In genomic region chr2:69518836-69519235, GRCh38 we compare ENCODE assay signal across 18 cellular contexts.
A peak's percentile ranks its signal among the peaks of the same experiment; 100 is the strongest.
DNase-seq lines count a peak whose midpoint lies in the region; ATAC-seq lines count a peak whose summit lies in the region.
"Had no signal": no experiment of that assay in that cellular context is flagged by ENCODE, and none has a peak within 500 bp of the region (broad histone marks: within the 10 kb centered on the region; RNA-seq: fewer than 3 reads in every experiment).

No MANE protein-coding gene starts in this region.

- H3K4me3 ChIP-seq in right cardiac atrium (ENCODE audit: low read length): no peak overlapping the region
- H3K4me3 ChIP-seq: HAP-1, lung, ovary had no signal

- H3K36me3 Mint-ChIP-seq in central memory CD8-positive, alpha-beta T cell (ENCODE audit: insufficient read depth): peaks cover 77% of the 10 kb centered on the region

- H3K27ac Mint-ChIP-seq in central memory CD8-positive, alpha-beta T cell (ENCODE audit: low read depth): peak overlapping the region; percentile 44
- H3K27ac Mint-ChIP-seq: activated CD4-positive, alpha-beta memory T cell treated with anti-CD3 and anti-CD28 coated beads, Interleukin-2, amount 10 ng/mL, durations not matched to agents 7 days and 5 days; stimulated activated memory B cell treated with anti-CD40 and anti-IgM and Interleukin-4, amounts not matched to agents 10 μg/mL and 1 μg/mL and 100 μg/mL, for 72 hours; T-helper 1 cell treated with Interleukin-12 subunit alpha and Interleukin-12 subunit beta and Interleukin-4 antibody, amounts not matched to agents 30 μg/mL and 1 μg/mL, for 36 hours had no signal

- ATAC-seq in right cardiac atrium (peak; percentile 51 to 74), GM18517 (IDR thresholded peaks at IDR 0.05; ENCODE audit: unreplicated experiment) (no peak), HG03280 (IDR thresholded peaks at IDR 0.05; ENCODE audit: unreplicated experiment) (no peak)
- ATAC-seq in central memory CD8-positive, alpha-beta T cell (replicated peaks; ENCODE audit: extremely low read depth, poor library complexity, severe bottlenecking): no peak
- ATAC-seq: stimulated activated memory B cell treated with anti-CD40 and anti-IgM and Interleukin-4, amounts not matched to agents 10 μg/mL and 1 μg/mL and 100 μg/mL, for 72 hours had no signal

- H3K4me3 Mint-ChIP-seq in central memory CD8-positive, alpha-beta T cell: no peak overlapping the region
- H3K4me3 Mint-ChIP-seq: activated CD4-positive, alpha-beta memory T cell treated with anti-CD3 and anti-CD28 coated beads, Interleukin-2, amount 10 ng/mL, durations not matched to agents 7 days and 5 days; stimulated activated memory B cell treated with anti-CD40 and anti-IgM and Interleukin-4, amounts not matched to agents 10 μg/mL and 1 μg/mL and 100 μg/mL, for 72 hours; T-helper 1 cell treated with Interleukin-12 subunit alpha and Interleukin-12 subunit beta and Interleukin-4 antibody, amounts not matched to agents 30 μg/mL and 1 μg/mL, for 36 hours had no signal

- H3K9me3 ChIP-seq in right cardiac atrium (ENCODE audit: control insufficient read depth, low read length): no peaks in the 10 kb centered on the region
- H3K9me3 ChIP-seq: HAP-1, ovary had no signal

- H3K9me3 Mint-ChIP-seq in central memory CD8-positive, alpha-beta T cell: no peaks in the 10 kb centered on the region
- H3K9me3 Mint-ChIP-seq: activated CD4-positive, alpha-beta memory T cell treated with anti-CD3 and anti-CD28 coated beads, Interleukin-2, amount 10 ng/mL, durations not matched to agents 7 days and 5 days; stimulated activated memory B cell treated with anti-CD40 and anti-IgM and Interleukin-4, amounts not matched to agents 10 μg/mL and 1 μg/mL and 100 μg/mL, for 72 hours; T-helper 1 cell treated with Interleukin-12 subunit alpha and Interleukin-12 subunit beta and Interleukin-4 antibody, amounts not matched to agents 30 μg/mL and 1 μg/mL, for 36 hours had no signal

- no peak overlapping the region for H3K27ac ChIP-seq in right cardiac atrium (ENCODE audit: low read length)
- H3K27ac ChIP-seq: ovary had no signal

- H3K27me3 ChIP-seq in right cardiac atrium (ENCODE audit: control insufficient read depth, insufficient read depth): no peaks in the 10 kb centered on the region
- H3K27me3 ChIP-seq: ovary had no signal

- no peaks in the 10 kb centered on the region for H3K4me1 ChIP-seq in right cardiac atrium (ENCODE audit: control insufficient read depth, insufficient read depth, low read length)
- H3K4me1 ChIP-seq: HAP-1 had no signal

- WGBS in right cardiac atrium: 80% methylated on average over 6 of the region's 6 CpGs

- DNase-seq in right cardiac atrium (peak; percentile 45 to 81 (median 79)), cardiac septum (ENCODE audit: low spot score) (no peak), kidney tubule cell (ENCODE audit: low spot score) (peak; percentile 26), amygdala (lab: John Stamatoyannopoulos, UW) (no peak)
- no peak for DNase-seq in central memory CD8-positive, alpha-beta T cell (ENCODE audit: low spot score in 2 of 2)
- no peak for DNase-seq in stimulated activated CD4-positive, alpha-beta T cell treated with anti-CD3 and anti-CD28 coated beads, Interleukin-4, amount 100 ng/mL, for 4 hours
- DNase-seq: activated CD4-positive, alpha-beta memory T cell treated with anti-CD3 and anti-CD28 coated beads, Interleukin-2, amount 10 ng/mL, durations not matched to agents 7 days and 5 days; AML-193; dermis blood vessel endothelial cell; NCI-H1092; NCI-H446 had no signal

- peaks cover 7% of the 10 kb centered on the region for H3K4me1 Mint-ChIP-seq in central memory CD8-positive, alpha-beta T cell
- H3K4me1 Mint-ChIP-seq: activated CD4-positive, alpha-beta memory T cell treated with anti-CD3 and anti-CD28 coated beads, Interleukin-2, amount 10 ng/mL, durations not matched to agents 7 days and 5 days; stimulated activated memory B cell treated with anti-CD40 and anti-IgM and Interleukin-4, amounts not matched to agents 10 μg/mL and 1 μg/mL and 100 μg/mL, for 72 hours had no signal

- H3K27me3 Mint-ChIP-seq in central memory CD8-positive, alpha-beta T cell: no peaks in the 10 kb centered on the region
- H3K27me3 Mint-ChIP-seq: activated CD4-positive, alpha-beta memory T cell treated with anti-CD3 and anti-CD28 coated beads, Interleukin-2, amount 10 ng/mL, durations not matched to agents 7 days and 5 days; stimulated activated memory B cell treated with anti-CD40 and anti-IgM and Interleukin-4, amounts not matched to agents 10 μg/mL and 1 μg/mL and 100 μg/mL, for 72 hours had no signal

- intact Hi-C loops in right cardiac atrium (cut with DNase I) (no loop called here), cardiac septum (cut with DNase I) (no loop called here)

Comparison
In these comparisons a context has a peak if more than half of its experiments do, and no peak if none do; other contexts are left out.
1. DNase-seq: peak in right cardiac atrium (3 of 3) and kidney tubule cell (single experiment); none in cardiac septum (single experiment), central memory CD8-positive, alpha-beta T cell (0 of 2), stimulated activated CD4-positive, alpha-beta T cell treated with anti-CD3 and anti-CD28 coated beads, Interleukin-4, amount 100 ng/mL, for 4 hours (0 of 2) and amygdala (0 of 56).
2. ATAC-seq: peak in right cardiac atrium (2 of 2); none in central memory CD8-positive, alpha-beta T cell (single experiment), GM18517 (single experiment) and HG03280 (single experiment).